Comparison of ENCODE assay signal across 1 cellular context in genomic region chr16:81453091-81453728, GRCh38.
TF ChIP-seq lines count a peak whose summit lies in the region.

No MANE protein-coding gene starts in this region.

TF ChIP-seq in HepG2, 621 proteins besides CTCF, POLR2A, EP300 and RAD21 (continued from another document and continues in another):
- TF ChIP-seq MAZ (IDR thresholded peaks at IDR 0.05; ENCODE audit: borderline replicate concordance, low read depth, low read length) (no peak), MAZ (CRISPR knock-in tag; IDR thresholded peaks at IDR 0.05; ENCODE audit: low read depth) (no peak), UBTF (CRISPR knock-in tag; IDR thresholded peaks at IDR 0.05) (peak; percentile 46; the same call in 1 of the 2 replicates), TCF7 (IDR thresholded peaks at IDR 0.05; ENCODE audit: low read depth) (no peak), HES4 (CRISPR knock-in tag; IDR thresholded peaks at IDR 0.05; ENCODE audit: borderline replicate concordance) (no peak), ZNF142 (CRISPR knock-in tag; IDR thresholded peaks at IDR 0.05) (no peak), LBX2 (CRISPR knock-in tag; IDR thresholded peaks at IDR 0.05; ENCODE audit: borderline replicate concordance) (0 out of 2 replicates have a peak, but pooled peaks have one; percentile 36), FOXM1 (CRISPR knock-in tag; IDR thresholded peaks at IDR 0.05) (no peak), PRPF4 (IDR thresholded peaks at IDR 0.05; ENCODE audit: low read depth, low read length, poor library complexity, severe bottlenecking) (no peak), RNF2 (conservative IDR thresholded peaks at IDR 0.05; ENCODE audit: low read depth) (no peak), ZEB1 (IDR thresholded peaks at IDR 0.05; ENCODE audit: insufficient replicate concordance, low read depth) (no peak), KLF11 (CRISPR knock-in tag; IDR thresholded peaks at IDR 0.05) (no peak), HMGA1 (CRISPR knock-in tag; conservative IDR thresholded peaks at IDR 0.05) (no peak), NRL (CRISPR knock-in tag; IDR thresholded peaks at IDR 0.05; ENCODE audit: borderline replicate concordance) (peak; percentile 41; the same call in 1 of the 2 replicates), GTF3A (CRISPR knock-in tag; conservative IDR thresholded peaks at IDR 0.05) (no peak), ZNF343 (CRISPR knock-in tag; IDR thresholded peaks at IDR 0.05) (no peak), PPARG (CRISPR knock-in tag; conservative IDR thresholded peaks at IDR 0.05) (no peak), PAXIP1 (CRISPR knock-in tag; conservative IDR thresholded peaks at IDR 0.05) (no peak; the same call in 1 of the 2 replicates), TCF7L2 (IDR thresholded peaks at IDR 0.05; ENCODE audit: low read depth, low read length) (no peak), SRSF9 (IDR thresholded peaks at IDR 0.05; ENCODE audit: borderline replicate concordance, insufficient read depth, low read depth, low read length, poor library complexity, severe bottlenecking) (no peak), ZNF430 (CRISPR knock-in tag; IDR thresholded peaks at IDR 0.05) (no peak), NFYC (CRISPR knock-in tag; IDR thresholded peaks at IDR 0.05) (no peak), ZNF20 (CRISPR knock-in tag; IDR thresholded peaks at IDR 0.05) (no peak), ZNF577 (CRISPR knock-in tag; IDR thresholded peaks at IDR 0.05; ENCODE audit: borderline replicate concordance, low read depth) (no peak), ELF4 (CRISPR knock-in tag; IDR thresholded peaks at IDR 0.05; ENCODE audit: borderline replicate concordance) (no peak), KDM3A (CRISPR knock-in tag; IDR thresholded peaks at IDR 0.05; ENCODE audit: low read depth) (no peak)
- TF ChIP-seq, protein P1, sequence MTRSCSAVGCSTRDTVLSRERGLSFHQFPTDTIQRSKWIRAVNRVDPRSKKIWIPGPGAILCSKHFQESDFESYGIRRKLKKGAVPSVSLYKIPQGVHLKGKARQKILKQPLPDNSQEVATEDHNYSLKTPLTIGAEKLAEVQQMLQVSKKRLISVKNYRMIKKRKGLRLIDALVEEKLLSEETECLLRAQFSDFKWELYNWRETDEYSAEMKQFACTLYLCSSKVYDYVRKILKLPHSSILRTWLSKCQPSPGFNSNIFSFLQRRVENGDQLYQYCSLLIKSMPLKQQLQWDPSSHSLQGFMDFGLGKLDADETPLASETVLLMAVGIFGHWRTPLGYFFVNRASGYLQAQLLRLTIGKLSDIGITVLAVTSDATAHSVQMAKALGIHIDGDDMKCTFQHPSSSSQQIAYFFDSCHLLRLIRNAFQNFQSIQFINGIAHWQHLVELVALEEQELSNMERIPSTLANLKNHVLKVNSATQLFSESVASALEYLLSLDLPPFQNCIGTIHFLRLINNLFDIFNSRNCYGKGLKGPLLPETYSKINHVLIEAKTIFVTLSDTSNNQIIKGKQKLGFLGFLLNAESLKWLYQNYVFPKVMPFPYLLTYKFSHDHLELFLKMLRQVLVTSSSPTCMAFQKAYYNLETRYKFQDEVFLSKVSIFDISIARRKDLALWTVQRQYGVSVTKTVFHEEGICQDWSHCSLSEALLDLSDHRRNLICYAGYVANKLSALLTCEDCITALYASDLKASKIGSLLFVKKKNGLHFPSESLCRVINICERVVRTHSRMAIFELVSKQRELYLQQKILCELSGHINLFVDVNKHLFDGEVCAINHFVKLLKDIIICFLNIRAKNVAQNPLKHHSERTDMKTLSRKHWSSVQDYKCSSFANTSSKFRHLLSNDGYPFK (CRISPR knock-in tag; IDR thresholded peaks at IDR 0.05; ENCODE audit: borderline replicate concordance) = 0 out of 2 replicates have a peak, but pooled peaks have one; percentile 45
- TF ChIP-seq, protein P2, sequence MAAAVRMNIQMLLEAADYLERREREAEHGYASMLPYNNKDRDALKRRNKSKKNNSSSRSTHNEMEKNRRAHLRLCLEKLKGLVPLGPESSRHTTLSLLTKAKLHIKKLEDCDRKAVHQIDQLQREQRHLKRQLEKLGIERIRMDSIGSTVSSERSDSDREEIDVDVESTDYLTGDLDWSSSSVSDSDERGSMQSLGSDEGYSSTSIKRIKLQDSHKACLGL (CRISPR knock-in tag; IDR thresholded peaks at IDR 0.05) = no peak
- TF ChIP-seq, protein P3, sequence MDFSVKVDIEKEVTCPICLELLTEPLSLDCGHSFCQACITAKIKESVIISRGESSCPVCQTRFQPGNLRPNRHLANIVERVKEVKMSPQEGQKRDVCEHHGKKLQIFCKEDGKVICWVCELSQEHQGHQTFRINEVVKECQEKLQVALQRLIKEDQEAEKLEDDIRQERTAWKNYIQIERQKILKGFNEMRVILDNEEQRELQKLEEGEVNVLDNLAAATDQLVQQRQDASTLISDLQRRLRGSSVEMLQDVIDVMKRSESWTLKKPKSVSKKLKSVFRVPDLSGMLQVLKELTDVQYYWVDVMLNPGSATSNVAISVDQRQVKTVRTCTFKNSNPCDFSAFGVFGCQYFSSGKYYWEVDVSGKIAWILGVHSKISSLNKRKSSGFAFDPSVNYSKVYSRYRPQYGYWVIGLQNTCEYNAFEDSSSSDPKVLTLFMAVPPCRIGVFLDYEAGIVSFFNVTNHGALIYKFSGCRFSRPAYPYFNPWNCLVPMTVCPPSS (IDR thresholded peaks at IDR 0.05) = no peak
- TF ChIP-seq, protein P4, sequence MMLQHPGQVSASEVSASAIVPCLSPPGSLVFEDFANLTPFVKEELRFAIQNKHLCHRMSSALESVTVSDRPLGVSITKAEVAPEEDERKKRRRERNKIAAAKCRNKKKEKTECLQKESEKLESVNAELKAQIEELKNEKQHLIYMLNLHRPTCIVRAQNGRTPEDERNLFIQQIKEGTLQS (CRISPR knock-in tag; IDR thresholded peaks at IDR 0.05) = no peak
- TF ChIP-seq, protein P5, sequence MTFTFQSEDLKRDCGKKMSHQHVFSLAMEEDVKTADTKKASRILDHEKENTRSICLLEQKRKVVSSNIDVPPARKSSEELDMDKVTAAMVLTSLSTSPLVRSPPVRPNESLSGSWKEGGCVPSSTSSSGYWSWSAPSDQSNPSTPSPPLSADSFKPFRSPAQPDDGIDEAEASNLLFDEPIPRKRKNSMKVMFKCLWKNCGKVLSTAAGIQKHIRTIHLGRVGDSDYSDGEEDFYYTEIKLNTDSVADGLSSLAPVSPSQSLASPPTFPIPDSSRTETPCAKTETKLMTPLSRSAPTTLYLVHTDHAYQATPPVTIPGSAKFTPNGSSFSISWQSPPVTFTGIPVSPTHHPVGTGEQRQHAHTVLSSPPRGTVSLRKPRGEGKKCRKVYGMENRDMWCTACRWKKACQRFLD (CRISPR knock-in tag; IDR thresholded peaks at IDR 0.05; ENCODE audit: borderline replicate concordance) = no peak
- TF ChIP-seq, protein P6, sequence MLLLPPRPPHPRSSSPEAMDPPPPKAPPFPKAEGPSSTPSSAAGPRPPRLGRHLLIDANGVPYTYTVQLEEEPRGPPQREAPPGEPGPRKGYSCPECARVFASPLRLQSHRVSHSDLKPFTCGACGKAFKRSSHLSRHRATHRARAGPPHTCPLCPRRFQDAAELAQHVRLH (CRISPR knock-in tag; IDR thresholded peaks at IDR 0.05; ENCODE audit: borderline replicate concordance, low read depth) = peak; percentile 38; the same call in 1 of the 2 replicates
- TF ChIP-seq, protein P7, sequence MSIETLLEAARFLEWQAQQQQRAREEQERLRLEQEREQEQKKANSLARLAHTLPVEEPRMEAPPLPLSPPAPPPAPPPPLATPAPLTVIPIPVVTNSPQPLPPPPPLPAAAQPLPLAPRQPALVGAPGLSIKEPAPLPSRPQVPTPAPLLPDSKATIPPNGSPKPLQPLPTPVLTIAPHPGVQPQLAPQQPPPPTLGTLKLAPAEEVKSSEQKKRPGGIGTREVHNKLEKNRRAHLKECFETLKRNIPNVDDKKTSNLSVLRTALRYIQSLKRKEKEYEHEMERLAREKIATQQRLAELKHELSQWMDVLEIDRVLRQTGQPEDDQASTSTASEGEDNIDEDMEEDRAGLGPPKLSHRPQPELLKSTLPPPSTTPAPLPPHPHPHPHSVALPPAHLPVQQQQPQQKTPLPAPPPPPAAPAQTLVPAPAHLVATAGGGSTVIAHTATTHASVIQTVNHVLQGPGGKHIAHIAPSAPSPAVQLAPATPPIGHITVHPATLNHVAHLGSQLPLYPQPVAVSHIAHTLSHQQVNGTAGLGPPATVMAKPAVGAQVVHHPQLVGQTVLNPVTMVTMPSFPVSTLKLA (IDR thresholded peaks at IDR 0.05) = no peak
- TF ChIP-seq, protein P8, sequence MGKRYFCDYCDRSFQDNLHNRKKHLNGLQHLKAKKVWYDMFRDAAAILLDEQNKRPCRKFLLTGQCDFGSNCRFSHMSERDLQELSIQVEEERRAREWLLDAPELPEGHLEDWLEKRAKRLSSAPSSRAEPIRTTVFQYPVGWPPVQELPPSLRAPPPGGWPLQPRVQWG (CRISPR knock-in tag; IDR thresholded peaks at IDR 0.05; ENCODE audit: borderline replicate concordance, low read depth) = no peak
